In the genomic region with DNA sequence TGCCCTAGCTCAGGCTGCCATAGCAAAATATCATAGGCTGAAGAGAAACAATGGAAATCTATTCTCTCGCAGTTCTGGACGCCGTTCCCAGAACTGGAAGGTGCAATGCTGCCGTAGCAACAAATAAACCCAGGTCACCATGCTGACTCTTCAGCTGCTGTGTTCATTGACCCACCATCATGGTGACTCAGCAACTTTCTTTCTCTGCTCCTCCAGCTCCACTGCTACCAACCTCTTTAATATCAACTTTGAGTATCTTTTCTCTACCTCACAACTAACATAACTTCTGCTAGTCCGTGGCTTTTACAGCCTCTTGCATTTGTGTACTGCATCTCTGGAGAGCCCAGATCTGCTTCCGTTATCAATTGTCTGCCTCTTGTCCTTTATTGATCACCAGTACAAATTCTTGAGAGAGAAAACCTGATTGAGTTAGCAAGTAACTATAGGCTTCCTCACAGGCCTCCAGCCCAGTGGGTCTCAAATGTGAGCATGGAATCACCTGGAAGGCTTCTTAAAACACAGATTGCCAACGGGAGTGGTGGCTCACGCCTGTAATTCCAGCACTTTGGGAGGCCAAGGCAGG, we compare ENCODE assay signal across 13 cellular contexts. TPM values are rescaled to one million over a fixed set of nuclear protein-coding genes. Genes with fewer than 3 reads are reported as not detected.
DNase-seq lines count a peak whose midpoint lies in the region; ATAC-seq, FAIRE-seq and TF ChIP-seq lines count a peak whose summit lies in the region.
"Had no signal": no experiment of that assay in that cellular context is flagged by ENCODE, and none has a peak within 500 bp of the region (broad histone marks: within the 10 kb centered on the region; RNA-seq: fewer than 3 reads in every experiment).

No MANE protein-coding gene starts in this region.

- H3K4me3 Mint-ChIP-seq in activated T-cell treated with anti-CD3 and anti-CD28 coated beads, Interleukin-2, amount 50 U/mL, for 24 hours: no peak overlapping the region
- H3K4me3 Mint-ChIP-seq in naive thymus-derived CD8-positive, alpha-beta T cell: no peak overlapping the region

- TF ChIP-seq CTCF in fibroblast of lung (conservative IDR thresholded peaks at IDR 0.05 in 1 of 2, IDR thresholded peaks at IDR 0.05 in 1 of 2; ENCODE audit: low read depth in 1 of 2, low read length in 2 of 2): no peak

- H3K27me3 Mint-ChIP-seq in activated T-cell treated with anti-CD3 and anti-CD28 coated beads, Interleukin-2, amount 50 U/mL, for 24 hours: no peaks in the 10 kb centered on the region
- H3K27me3 Mint-ChIP-seq in naive thymus-derived CD8-positive, alpha-beta T cell: no peaks in the 10 kb centered on the region

- H3K27ac ChIP-seq in fibroblast of lung (ENCODE audit: insufficient read depth, low read length) (no peak overlapping the region), small intestine (ENCODE audit: low read depth in 1 of 2, low read length in 1 of 2) (no peak overlapping the region)
- H3K27ac ChIP-seq: brain microvascular endothelial cell had no signal

- no peaks in the 10 kb centered on the region for H4K20me1 ChIP-seq in fibroblast of lung (ENCODE audit: control insufficient read depth, extremely low read depth, insufficient read depth, low read length)

- H3K27ac Mint-ChIP-seq in activated T-cell treated with anti-CD3 and anti-CD28 coated beads, Interleukin-2, amount 50 U/mL, for 24 hours: peak overlapping the region; percentile 54
- no peak overlapping the region for H3K27ac Mint-ChIP-seq in naive thymus-derived CD8-positive, alpha-beta T cell

- H3K36me3 Mint-ChIP-seq in activated T-cell treated with anti-CD3 and anti-CD28 coated beads, Interleukin-2, amount 50 U/mL, for 24 hours (ENCODE audit: low read depth): no peaks in the 10 kb centered on the region
- no peaks in the 10 kb centered on the region for H3K36me3 Mint-ChIP-seq in naive thymus-derived CD8-positive, alpha-beta T cell

- DNase-seq in activated T-cell treated with anti-CD3 and anti-CD28 coated beads, Interleukin-2, amount 50 U/mL, for 24 hours: no peak
- no peak for DNase-seq in activated T-cell treated with anti-CD3 and anti-CD28 coated beads, Interleukin-2, amount 50 U/mL, for 1 hour
- DNase-seq in OCI-M1 (lab: John Stamatoyannopoulos, UW): peak; percentile 74
- peak; percentile 12 to 29 for DNase-seq in fibroblast of lung (ENCODE audit: low read depth in 2 of 2)
- peak; percentile 26 for DNase-seq in small intestine
- DNase-seq in NCI-H2107 treated with DMSO at 0.1 percent for 48 hours (lab: John Stamatoyannopoulos, UW; ENCODE audit: unreplicated experiment): no peak
- no peak for DNase-seq in naive thymus-derived CD8-positive, alpha-beta T cell
- DNase-seq: activated CD8-positive, alpha-beta memory T cell treated with anti-CD3 and anti-CD28 coated beads, Interleukin-2, amount 50 U/mL, for 48 hours; brain microvascular endothelial cell; nucleus accumbens; stimulated activated CD4-positive, alpha-beta T cell treated with anti-CD3 and anti-CD28 coated beads, Interleukin-2, amount 100 ng/mL, for 48 hours; T1000 had no signal

- FAIRE-seq in small intestine (lab: Jason Lieb, UNC): no peak

- peak overlapping the region; percentile 57 for H2AFZ ChIP-seq in fibroblast of lung (ENCODE audit: low read length)

- H3K4me2 ChIP-seq in fibroblast of lung (ENCODE audit: extremely low read depth, insufficient read depth, low read length): no peak overlapping the region

- WGBS in small intestine, 3 donors: 90 to 93% (median 92%) methylated on average over 8 of the region's 8 CpGs

- H3K4me3 ChIP-seq in fibroblast of lung (replicated peaks in 1 of 4; ENCODE audit: control extremely low read depth in 1 of 4, insufficient read depth in 1 of 4, low read depth in 3 of 4, low read length in 4 of 4): no peak overlapping the region
- no peak overlapping the region for H3K4me3 ChIP-seq in small intestine (ENCODE audit: low read depth in 1 of 2, low read length in 2 of 2)

- H3K9me3 Mint-ChIP-seq in activated T-cell treated with anti-CD3 and anti-CD28 coated beads, Interleukin-2, amount 50 U/mL, for 24 hours: no peaks in the 10 kb centered on the region
- no peaks in the 10 kb centered on the region for H3K9me3 Mint-ChIP-seq in naive thymus-derived CD8-positive, alpha-beta T cell

- ATAC-seq in GM19463 (IDR thresholded peaks at IDR 0.05; ENCODE audit: unreplicated experiment): no peak
- no peak for ATAC-seq in naive thymus-derived CD8-positive, alpha-beta T cell

- H3K36me3 ChIP-seq in fibroblast of lung (ENCODE audit: control insufficient read depth, insufficient read depth, low read length) (no peaks in the 10 kb centered on the region), small intestine (ENCODE audit: control insufficient read depth in 2 of 2, insufficient read depth in 2 of 2, low read length in 2 of 2) (no peaks in the 10 kb centered on the region)
- H3K36me3 ChIP-seq: brain microvascular endothelial cell had no signal

- H3K79me2 ChIP-seq in fibroblast of lung (ENCODE audit: control insufficient read depth, insufficient read depth, low read length): no peaks in the 10 kb centered on the region

- H3K4me1 ChIP-seq in fibroblast of lung (ENCODE audit: control insufficient read depth, extremely low read depth, insufficient read depth, low read length) (no peaks in the 10 kb centered on the region), small intestine (ENCODE audit: control insufficient read depth in 2 of 2, insufficient read depth in 1 of 2, low read depth in 1 of 2, low read length in 1 of 2) (no peaks in the 10 kb centered on the region)

- H3K27me3 ChIP-seq in fibroblast of lung (ENCODE audit: control insufficient read depth, insufficient read depth, low read length): no peaks in the 10 kb centered on the region
- H3K27me3 ChIP-seq in small intestine (ENCODE audit: control insufficient read depth in 2 of 2, insufficient read depth in 2 of 2, low read length in 2 of 2): no peaks in the 10 kb centered on the region
- H3K27me3 ChIP-seq: brain microvascular endothelial cell had no signal

- peaks cover 21% of the 10 kb centered on the region for H3K4me1 Mint-ChIP-seq in activated T-cell treated with anti-CD3 and anti-CD28 coated beads, Interleukin-2, amount 50 U/mL, for 24 hours (ENCODE audit: low read depth)
- H3K4me1 Mint-ChIP-seq in naive thymus-derived CD8-positive, alpha-beta T cell: peaks cover 3 to 12% (median 9%) of the 10 kb centered on the region in 4 donors

- H3K9ac ChIP-seq in fibroblast of lung (ENCODE audit: insufficient read depth, low read length): no peak overlapping the region

- POLR2A ChIA-PET in naive thymus-derived CD8-positive, alpha-beta T cell (lab: Charles Lee): interaction anchor here (0.6 to 0.7 kb wide), 2 partner anchors 45 to 413 kb away, joined by 4 read pairs; no protein-coding TSS in a partner anchor

- H3K9me3 ChIP-seq in fibroblast of lung (ENCODE audit: control insufficient read depth, insufficient read depth, low read depth, low read length): no peaks in the 10 kb centered on the region
- H3K9me3 ChIP-seq in small intestine (ENCODE audit: control insufficient read depth, low read depth): no peaks in the 10 kb centered on the region

RNA-seq across cellular contexts. Expression of a gene that starts 47.3 kb away (rescaled TPM):
- total RNA-seq in fibroblast of lung: 65.7 and 97.1 TPM in 2 replicates
- polyA plus RNA-seq in fibroblast of lung (43.0 and 48.0 TPM in 2 replicates), small intestine (10 to 100 TPM; 22.7 to 33.8 (median 27.7) TPM)
- 37.1 and 38.0 TPM in 2 replicates for polyA plus RNA-seq in fibroblast of lung (2012)
- 39.0 and 131 TPM in 2 replicates for polyA minus RNA-seq in fibroblast of lung (ENCODE audit: low replicate concordance)
- total RNA-seq in naive thymus-derived CD8-positive, alpha-beta T cell: 10 to 100 TPM; 42.0 to 48.1 TPM
- 10 to 100 TPM; 23.3 to 28.0 (median 24.7) TPM for polyA plus RNA-seq in naive thymus-derived CD8-positive, alpha-beta T cell

Comparison
In these comparisons a context has a peak if more than half of its experiments do, and no peak if none do; other contexts are left out.
1. DNase-seq: peak in OCI-M1 (single experiment), fibroblast of lung (2 of 2) and small intestine (single experiment); none in activated T-cell treated with anti-CD3 and anti-CD28 coated beads, Interleukin-2, amount 50 U/mL, for 24 hours (single experiment), activated T-cell treated with anti-CD3 and anti-CD28 coated beads, Interleukin-2, amount 50 U/mL, for 1 hour (single experiment), NCI-H2107 treated with DMSO at 0.1 percent for 48 hours (single experiment) and naive thymus-derived CD8-positive, alpha-beta T cell (0 of 10).